30 cellular contexts compared by ENCODE assay signal in the genomic region with DNA sequence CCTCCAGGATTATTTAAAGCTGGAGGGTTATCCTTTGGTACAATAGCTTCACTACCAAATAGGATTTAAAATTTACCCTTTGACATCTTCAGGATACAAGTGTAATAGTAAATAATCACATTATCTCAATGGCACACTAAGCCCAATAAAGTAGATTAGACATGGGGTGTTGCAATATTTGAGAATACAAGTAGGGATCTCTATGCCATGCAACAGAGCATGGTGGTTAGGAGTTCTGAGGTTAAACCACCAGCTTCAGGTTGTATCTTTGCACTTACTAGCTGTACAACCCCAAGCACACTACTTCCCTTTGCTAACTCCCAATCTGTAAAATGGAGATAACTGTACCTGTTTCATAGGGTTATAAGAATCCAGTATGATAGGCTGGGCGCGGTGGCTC. TPM values are rescaled to one million over a fixed set of nuclear protein-coding genes. Genes with fewer than 3 reads are reported as not detected.
DNase-seq lines count a peak whose midpoint lies in the region; ATAC-seq, FAIRE-seq and TF ChIP-seq lines count a peak whose summit lies in the region.
"Had no signal": no experiment of that assay in that cellular context is flagged by ENCODE, and none has a peak within 500 bp of the region (broad histone marks: within the 10 kb centered on the region; RNA-seq: fewer than 3 reads in every experiment).

No MANE protein-coding gene starts in this region.

- no peak overlapping the region for H3K9ac ChIP-seq in BLaER1 treated with 17β-estradiol and CSF1 and Interleukin-3, amounts not matched to agents 10 nM and 100 nM
- peak overlapping the region; percentile 52 for H3K9ac ChIP-seq in OCI-LY1 (ENCODE audit: low read length)

- peaks cover 70 to 100% (median 92%) of the 10 kb centered on the region in 11 experiments for H4K20me1 ChIP-seq in BLaER1 treated with 17β-estradiol and CSF1 and Interleukin-3, amounts not matched to agents 10 nM and 100 nM
- H4K20me1 ChIP-seq in OCI-LY1 (ENCODE audit: insufficient read depth, low read length), result no peaks in the 10 kb centered on the region

- ATAC-seq in mucosa of descending colon (peak; percentile 57), HG02798 (IDR thresholded peaks at IDR 0.05; ENCODE audit: poor library complexity, unreplicated experiment) (no peak), GM21529 (IDR thresholded peaks at IDR 0.05; ENCODE audit: unreplicated experiment) (no peak), GM18520 (IDR thresholded peaks at IDR 0.05; ENCODE audit: unreplicated experiment) (no peak)
- ATAC-seq: effector memory CD8-positive, alpha-beta T cell; left cardiac atrium; Panc1; right cardiac atrium; SK-N-SH treated with all-trans-retinoic acid at 6 μM for 48 hours had no signal

- peaks cover 0 to 28% (median 11%) of the 10 kb centered on the region in 11 experiments; a peak in 9 of 22 replicates for H3K9me3 ChIP-seq in BLaER1 treated with 17β-estradiol and CSF1 and Interleukin-3, amounts not matched to agents 10 nM and 100 nM (replicated peaks in 1 of 11)
- no peaks in the 10 kb centered on the region for H3K9me3 ChIP-seq in OCI-LY1 (ENCODE audit: low read length)
- H3K9me3 ChIP-seq in mucosa of descending colon, result no peaks in the 10 kb centered on the region
- no peaks in the 10 kb centered on the region for H3K9me3 ChIP-seq in right atrium auricular region
- H3K9me3 ChIP-seq: BE2C, spleen, stomach, thyroid gland had no signal

- FAIRE-seq in GM18507 (lab: Jason Lieb, UNC), result peak; percentile 63

- H3K9me2 ChIP-seq in OCI-LY1 (ENCODE audit: low read depth, low read length), result no peaks in the 10 kb centered on the region

- H3K4me1 ChIP-seq in BLaER1 treated with 17β-estradiol and CSF1 and Interleukin-3, amounts not matched to agents 10 nM and 100 nM, result peaks cover 22 to 67% (median 52%) of the 10 kb centered on the region in 10 experiments
- H3K4me1 ChIP-seq in OCI-LY1 (ENCODE audit: insufficient read depth, low read length, severe bottlenecking) (peaks cover 91% of the 10 kb centered on the region), mucosa of descending colon (ENCODE audit: low read depth) (peaks cover 34% of the 10 kb centered on the region), right atrium auricular region (peaks cover 0 to 39% of the 10 kb centered on the region in 2 donors)
- H3K4me1 ChIP-seq: BE2C had no signal

- intact Hi-C loops in mucosa of descending colon (cut with DNase I, micrococcal nuclease), result no loop called here

- H3K79me2 ChIP-seq in OCI-LY1 (ENCODE audit: insufficient read depth, low read length), result peaks cover 97% of the 10 kb centered on the region

- TF ChIP-seq CTCF in OCI-LY1 (IDR thresholded peaks at IDR 0.05; ENCODE audit: low read length) (no peak), mucosa of descending colon (IDR thresholded peaks at IDR 0.05) (no peak), right atrium auricular region (IDR thresholded peaks at IDR 0.05) (no peak)

- no peak overlapping the region for H3K27ac ChIP-seq in BLaER1 treated with 17β-estradiol and CSF1 and Interleukin-3, amounts not matched to agents 10 nM and 100 nM
- H3K27ac ChIP-seq in OCI-LY1 (ENCODE audit: low read depth, low read length, poor library complexity, severe bottlenecking) (peak overlapping the region; percentile 84), right atrium auricular region (no peak overlapping the region)
- H3K27ac ChIP-seq: stomach, thyroid gland had no signal

- H3K27me3 ChIP-seq in BLaER1 treated with 17β-estradiol and CSF1 and Interleukin-3, amounts not matched to agents 10 nM and 100 nM, result no peaks in the 10 kb centered on the region
- H3K27me3 ChIP-seq in OCI-LY1 (ENCODE audit: insufficient read depth, low read length) (no peaks in the 10 kb centered on the region), right atrium auricular region (no peaks in the 10 kb centered on the region)
- H3K27me3 ChIP-seq: BE2C, spleen, stomach, thyroid gland had no signal

- H3F3A ChIP-seq in OCI-LY1 (ENCODE audit: insufficient read depth, low read length), result no peaks in the 10 kb centered on the region

- H3K36me3 ChIP-seq in BLaER1 treated with 17β-estradiol and CSF1 and Interleukin-3, amounts not matched to agents 10 nM and 100 nM, result peaks cover 6 to 58% (median 37%) of the 10 kb centered on the region in 11 experiments; a peak in 20 of 22 replicates
- H3K36me3 ChIP-seq in OCI-LY1 (ENCODE audit: insufficient read depth, low read length) (peaks cover 15% of the 10 kb centered on the region; the same call in 1 of the 2 replicates), mucosa of descending colon (ENCODE audit: low read depth) (no peaks in the 10 kb centered on the region), right atrium auricular region (no peaks in the 10 kb centered on the region)
- H3K36me3 ChIP-seq: BE2C, stomach, thyroid gland had no signal

- peak overlapping the region in 8 of 11 experiments; percentile 12 to 62 (median 40); a peak in 15 of 22 replicates for H3K4me2 ChIP-seq in BLaER1 treated with 17β-estradiol and CSF1 and Interleukin-3, amounts not matched to agents 10 nM and 100 nM
- peak overlapping the region; percentile 56 for H3K4me2 ChIP-seq in OCI-LY1 (ENCODE audit: low read length)

- DNase-seq in GM18507 (ENCODE audit: extremely low spot score, insufficient read length, low read depth) (no peak), mucosa of descending colon (no peak), right atrium auricular region (ENCODE audit: low spot score) (no peak)
- DNase-seq: activated CD4-positive, alpha-beta memory T cell treated with anti-CD3 and anti-CD28 coated beads for 36 hours; activated CD4-positive, CD25-positive, alpha-beta regulatory T cell treated with anti-CD3 and anti-CD28 coated beads, Interleukin-2, amount 50 U/mL, for 72 hours; activated CD8-positive, alpha-beta memory T cell treated with anti-CD3 and anti-CD28 coated beads, Interleukin-2, amount 50 U/mL, for 4 hours; activated naive CD4-positive, alpha-beta T cell; BE2C; COR-L47; cortex of kidney; DMS79; effector memory CD8-positive, alpha-beta T cell; GDM1; immature natural killer cell; left cardiac atrium; mesendoderm; NCI-H2029 treated with DMSO at 0.1 percent for 48 hours; NK-92 treated with Interleukin-12 subunit alpha and Interleukin-12 subunit beta, amount 100 ng/mL, for 24 hours; right cardiac atrium; Right ventricle myocardium superior; spleen; stomach; thyroid gland had no signal

- no peak overlapping the region for H3K4me3 ChIP-seq in BLaER1 treated with 17β-estradiol and CSF1 and Interleukin-3, amounts not matched to agents 10 nM and 100 nM
- H3K4me3 ChIP-seq in OCI-LY1 (ENCODE audit: low read depth, low read length, poor library complexity, severe bottlenecking), result peak overlapping the region; percentile 42
- no peak overlapping the region for H3K4me3 ChIP-seq in mucosa of descending colon
- no peak overlapping the region for H3K4me3 ChIP-seq in right atrium auricular region
- H3K4me3 ChIP-seq: spleen, stomach, thyroid gland had no signal

- no peak overlapping the region for H2AFZ ChIP-seq in OCI-LY1 (ENCODE audit: low read length)

RNA-seq across cellular contexts. Expression of a gene that starts 6.2 kb away (rescaled TPM):
- total RNA-seq in mucosa of descending colon, result 100 to 1,000 TPM in 2 of 3 donors, 10 to 100 TPM in 1; 83.3 to 108 (median 106) TPM
- total RNA-seq in right atrium auricular region, result 10 to 100 TPM; 24.3 to 32.0 TPM

RNA-seq across cellular contexts. Expression of a gene that starts 51.0 kb away (rescaled TPM):
- total RNA-seq in mucosa of descending colon, result 10 to 100 TPM; 14.2 to 33.2 (median 15.4) TPM
- 10 to 100 TPM; 11.1 to 12.1 TPM for total RNA-seq in right atrium auricular region
